9 cellular contexts compared by ENCODE assay signal in the genomic region with DNA sequence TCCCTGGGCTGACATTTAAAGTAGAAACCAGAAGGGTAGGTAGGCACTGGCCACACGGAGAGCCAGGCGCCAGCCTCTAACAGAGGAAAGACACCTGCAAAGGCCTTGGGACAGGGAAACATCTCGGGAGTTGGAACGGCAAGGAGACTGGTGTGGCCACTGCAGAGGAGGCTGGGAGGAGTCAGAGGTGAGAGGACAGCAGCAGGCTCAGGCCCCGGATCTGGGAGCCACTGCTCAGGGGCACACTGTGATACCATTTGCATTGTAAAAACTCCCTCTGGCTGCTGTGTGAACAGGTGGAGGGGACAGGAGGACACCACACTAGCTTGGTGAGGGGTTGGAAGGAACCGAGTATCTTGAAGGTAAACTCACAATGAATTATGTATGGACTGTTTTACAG. TPM values are rescaled to one million over a fixed set of nuclear protein-coding genes. Genes with fewer than 3 reads are reported as not detected.
"Had no signal": no experiment of that assay in that cellular context is flagged by ENCODE, and none has a peak within 500 bp of the region (broad histone marks: within the 10 kb centered on the region; RNA-seq: fewer than 3 reads in every experiment).

No MANE protein-coding gene starts in this region.

- ATAC-seq: GM23338, HCT116, K562 had no signal

- H3K36me3 ChIP-seq: HAP-1 had no signal

- DNase-seq: HFFc6, IMR-90, KG1 had no signal

- H3K4me1 ChIP-seq: HAP-1 had no signal

- H3K4me1 Mint-ChIP-seq: GM23338 had no signal

- H3K4me3 Mint-ChIP-seq: GM23338, HFFc6 had no signal

- H3K4me3 ChIP-seq: GM23338, HAP-1, K562 had no signal

- H3K27ac Mint-ChIP-seq: GM23338, HFFc6 had no signal

- H3K4me2 ChIP-seq: GM23338 had no signal

- H2AFZ ChIP-seq: GM23338 had no signal

RNA-seq across cellular contexts. Expression of gene ANHX, which starts 2.7 kb away (rescaled TPM):
- total RNA-seq: GM23338, H1, HFFc6, HT-29, IMR-90, K562 had no signal
- polyA plus RNA-seq: GM23338, H1, IMR-90, K562 had no signal
